In genomic region chr3:128012050-128012449, GRCh38 we compare ENCODE assay signal across 17 cellular contexts. TPM values are rescaled to one million over a fixed set of nuclear protein-coding genes. Genes with fewer than 3 reads are reported as not detected.
DNase-seq lines count a peak whose midpoint lies in the region; ATAC-seq and TF ChIP-seq lines count a peak whose summit lies in the region.
"Had no signal": no experiment of that assay in that cellular context is flagged by ENCODE, and none has a peak within 500 bp of the region (broad histone marks: within the 10 kb centered on the region; RNA-seq: fewer than 3 reads in every experiment).

No MANE protein-coding gene starts in this region.

- H2AFZ ChIP-seq in GM23338, result no peak overlapping the region
- H2AFZ ChIP-seq: GM23248 had no signal

- ATAC-seq in GM23338, result no peak

- H3K9me2 ChIP-seq in GM23338 (ENCODE audit: insufficient read depth), result 0 out of 2 replicates have a peak, but pooled peaks cover 3% of the 10 kb centered on the region

- TF ChIP-seq CTCF in GM23338 (conservative IDR thresholded peaks at IDR 0.05; ENCODE audit: low read depth in 2 of 2), result no peak
- TF ChIP-seq CTCF in fibroblast of pulmonary artery (IDR thresholded peaks at IDR 0.05; ENCODE audit: low read length, missing control alignments), result no peak
- TF ChIP-seq CTCF in chondrocyte (IDR thresholded peaks at IDR 0.05), result no peak
- TF ChIP-seq CTCF in HFFc6 (IDR thresholded peaks at IDR 0.05), result no peak

- H3K9me3 Mint-ChIP-seq in GM23338, result peaks cover 12% of the 10 kb centered on the region
- H3K9me3 Mint-ChIP-seq in chondrocyte (ENCODE audit: low read depth), result peaks cover 4% of the 10 kb centered on the region
- peaks cover 11% of the 10 kb centered on the region; the same call in 1 of the 2 replicates for H3K9me3 Mint-ChIP-seq in HFFc6

- no peaks in the 10 kb centered on the region for H3F3A ChIP-seq in GM23338 (replicated peaks; ENCODE audit: low read depth)

- H3K4me1 Mint-ChIP-seq in GM23338 (peaks cover 9% of the 10 kb centered on the region), chondrocyte (ENCODE audit: low read depth) (peaks cover 16% of the 10 kb centered on the region), HFFc6 (ENCODE audit: low read depth) (no peaks in the 10 kb centered on the region; the same call in 1 of the 2 replicates)
- H3K4me1 Mint-ChIP-seq: B cell had no signal

- no peaks in the 10 kb centered on the region for H3K36me3 ChIP-seq in GM23338 (ENCODE audit: insufficient read depth)
- H3K36me3 ChIP-seq: BLaER1 treated with 17β-estradiol and CSF1 and Interleukin-3, amounts not matched to agents 10 nM and 100 nM had no signal

- no peaks in the 10 kb centered on the region for H3K79me2 ChIP-seq in GM23338 (replicated peaks; ENCODE audit: insufficient read depth)

- H3K36me3 Mint-ChIP-seq in GM23338 (ENCODE audit: low read depth) (peaks cover 8% of the 10 kb centered on the region; the same call in 2 of the 3 replicates), chondrocyte (ENCODE audit: low read depth) (peaks cover 2% of the 10 kb centered on the region), HFFc6 (ENCODE audit: low read depth) (no peaks in the 10 kb centered on the region)
- H3K36me3 Mint-ChIP-seq: CD4-positive, CD25-positive, alpha-beta regulatory T cell had no signal

- no peak overlapping the region for H3K4me3 Mint-ChIP-seq in GM23338
- no peak overlapping the region for H3K4me3 Mint-ChIP-seq in chondrocyte (ENCODE audit: unreplicated experiment)
- H3K4me3 Mint-ChIP-seq in HFFc6, result no peak overlapping the region
- H3K4me3 Mint-ChIP-seq: B cell; CD4-positive, CD25-positive, alpha-beta regulatory T cell had no signal

- no peak overlapping the region for H3K4me2 ChIP-seq in GM23338
- H3K4me2 ChIP-seq: BLaER1 treated with 17β-estradiol and CSF1 and Interleukin-3, amounts not matched to agents 10 nM and 100 nM; KMS-11 had no signal

- DNase-seq in NCI-H146 (lab: John Stamatoyannopoulos, UW), result peak; percentile 21
- no peak for DNase-seq in NCI-H146 treated with DMSO at 0.1 percent for 48 hours (lab: John Stamatoyannopoulos, UW; ENCODE audit: unreplicated experiment)
- no peak for DNase-seq in GM23338 (ENCODE audit: low spot score)
- peak; percentile 31 for DNase-seq in RPMI7951 (ENCODE audit: low read depth)
- DNase-seq in fibroblast of pulmonary artery (ENCODE audit: low read depth), result peak; percentile 3
- DNase-seq in 8988T, result no peak
- no peak for DNase-seq in chondrocyte (ENCODE audit: low spot score)
- DNase-seq in HFFc6, result no peak
- DNase-seq: Caco-2; CD4-positive, CD25-positive, alpha-beta regulatory T cell; DMS79 treated with DMSO at 0.1 percent for 48 hours; EL; GM23248; HCEC 1CT had no signal

- H3K27me3 Mint-ChIP-seq in GM23338 (ENCODE audit: insufficient read depth, low read depth, poor library complexity), result peaks cover under 1% of the 10 kb centered on the region
- peaks cover 1% of the 10 kb centered on the region for H3K27me3 Mint-ChIP-seq in chondrocyte (ENCODE audit: low read depth)
- peaks cover 19% of the 10 kb centered on the region for H3K27me3 Mint-ChIP-seq in HFFc6 (ENCODE audit: insufficient read depth)

- no peaks in the 10 kb centered on the region for H4K20me1 ChIP-seq in GM23338 (replicated peaks; ENCODE audit: insufficient read depth)
- H4K20me1 ChIP-seq: BLaER1 treated with 17β-estradiol and CSF1 and Interleukin-3, amounts not matched to agents 10 nM and 100 nM had no signal

- H3K4me3 ChIP-seq in GM23338 (no peak overlapping the region), fibroblast of pulmonary artery (replicated peaks; ENCODE audit: low read depth, low read length) (no peak overlapping the region)
- H3K4me3 ChIP-seq: BLaER1 treated with 17β-estradiol and CSF1 and Interleukin-3, amounts not matched to agents 10 nM and 100 nM; GM23248 had no signal

- no peaks in the 10 kb centered on the region for H3K27me3 ChIP-seq in GM23338 (ENCODE audit: insufficient read depth)
- H3K27me3 ChIP-seq: BLaER1 treated with 17β-estradiol and CSF1 and Interleukin-3, amounts not matched to agents 10 nM and 100 nM had no signal

- H3K27ac ChIP-seq in GM23338 (ENCODE audit: low read depth), result no peak overlapping the region
- H3K27ac ChIP-seq: BLaER1 treated with 17β-estradiol and CSF1 and Interleukin-3, amounts not matched to agents 10 nM and 100 nM; GM23248; KMS-11 had no signal

- peaks cover 2% of the 10 kb centered on the region; the same call in 1 of the 2 replicates for H3K4me1 ChIP-seq in GM23338 (ENCODE audit: insufficient read depth)
- H3K4me1 ChIP-seq: Caco-2 had no signal

- H3K27ac Mint-ChIP-seq in GM23338 (no peak overlapping the region), chondrocyte (ENCODE audit: unreplicated experiment) (no peak overlapping the region), HFFc6 (no peak overlapping the region)
- H3K27ac Mint-ChIP-seq: B cell; CD4-positive, CD25-positive, alpha-beta regulatory T cell had no signal

TF ChIP-seq in GM23338, 12 proteins besides CTCF, POLR2A, EP300 and RAD21:
- no peak for TF ChIP-seq EZH2 (IDR thresholded peaks at IDR 0.05; ENCODE audit: low read depth, unreplicated experiment)
- no peak for TF ChIP-seq NANOG (IDR thresholded peaks at IDR 0.05; ENCODE audit: borderline replicate concordance)
- no peak for TF ChIP-seq ZNF331 (CRISPR knock-in tag; IDR thresholded peaks at IDR 0.05; ENCODE audit: low read depth)
- peak; percentile 4; the same call in 1 of the 2 replicates for TF ChIP-seq CREB1 (CRISPR knock-in tag; IDR thresholded peaks at IDR 0.05; ENCODE audit: low read depth)

RNA-seq across cellular contexts. Expression of gene SEC61A1, which starts 40.2 kb away (rescaled TPM):
- total RNA-seq in GM23338 (2014; rRNA removed; shearing (Covaris generic)), result 170 and 184 TPM in 2 replicates
- 44.8 and 47.3 TPM in 2 replicates for polyA plus RNA-seq in GM23338 (2016; fragmentation: Nextera tagmentation; extraction: Ambion mirVana)
- 211 and 234 TPM in 2 replicates for total RNA-seq in RPMI7951 (2014; rRNA removed; shearing (Covaris generic))
- 353 to 419 TPM (median 388 TPM) in 3 replicates for total RNA-seq in chondrocyte
- 100 to 1,000 TPM; 497 to 608 (median 536) TPM for total RNA-seq in HFFc6 (2021; fragmentation: NEBNext Ultra II Directional; extraction: Animal tissue kit (Norgen Biotek cat#: 25700))

Comparison
In these comparisons a context has a peak if more than half of its experiments do, and no peak if none do; other contexts are left out.
1. DNase-seq: peak in NCI-H146 (single experiment), RPMI7951 (single experiment) and fibroblast of pulmonary artery (single experiment); none in NCI-H146 treated with DMSO at 0.1 percent for 48 hours (single experiment), GM23338 (single experiment), 8988T (single experiment), chondrocyte (single experiment) and HFFc6 (single experiment).